ENCODE assay signal across 25 cellular contexts in the genomic region with DNA sequence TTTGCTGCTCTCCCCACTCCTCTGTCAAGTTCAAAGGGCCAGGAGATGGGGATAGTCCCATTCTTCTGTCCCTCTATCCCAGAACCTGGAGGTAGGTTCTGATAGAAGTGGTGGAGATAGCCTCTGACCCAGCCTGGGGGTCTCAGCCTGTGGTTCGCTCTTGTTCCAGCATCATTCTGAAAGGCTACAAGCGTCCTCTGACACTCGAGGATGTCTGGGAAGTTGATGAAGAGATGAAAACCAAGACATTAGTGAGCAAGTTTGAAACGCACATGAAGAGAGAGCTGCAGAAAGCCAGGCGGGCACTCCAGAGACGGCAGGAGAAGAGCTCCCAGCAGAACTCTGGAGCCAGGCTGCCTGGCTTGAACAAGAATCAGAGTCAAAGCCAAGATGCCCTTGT.
"Had no signal": no experiment of that assay in that cellular context is flagged by ENCODE, and none has a peak within 500 bp of the region (broad histone marks: within the 10 kb centered on the region; RNA-seq: fewer than 3 reads in every experiment).

No MANE protein-coding gene starts in this region.

- H3K79me2 ChIP-seq: hepatocyte had no signal

- H3K4me2 ChIP-seq: hepatocyte had no signal

- H2AFZ ChIP-seq: hepatocyte had no signal

- H3K4me1 Mint-ChIP-seq: immature natural killer cell; naive thymus-derived CD4-positive, alpha-beta T cell had no signal

- FAIRE-seq: colon, endothelial cell of umbilical vein, kidney had no signal

- H3K4me3 Mint-ChIP-seq: immature natural killer cell; naive thymus-derived CD4-positive, alpha-beta T cell had no signal

- H3K4me3 ChIP-seq: coronary artery, esophagus squamous epithelium, gastrocnemius medialis, heart left ventricle, hepatocyte, left lung, lower lobe of right lung had no signal

- H3K27me3 ChIP-seq: esophagus squamous epithelium, gastrocnemius medialis, heart left ventricle, hepatocyte, left lung had no signal

- H3K27ac Mint-ChIP-seq: immature natural killer cell had no signal

- H3K9me3 Mint-ChIP-seq: immature natural killer cell; naive thymus-derived CD4-positive, alpha-beta T cell had no signal

- H3K4me1 ChIP-seq: esophagus squamous epithelium, gastrocnemius medialis, heart left ventricle, left lung, lower lobe of right lung had no signal

- H3K27me3 Mint-ChIP-seq: naive thymus-derived CD4-positive, alpha-beta T cell had no signal

- H3K36me3 ChIP-seq: esophagus squamous epithelium, heart left ventricle, left lung, lower lobe of right lung had no signal

- DNase-seq: effector memory CD4-positive, alpha-beta T cell; erythroblast; esophagus squamous epithelium; foreskin fibroblast; foreskin melanocyte; gastrocnemius medialis; heart left ventricle; hypothalamus; immature natural killer cell; islet precursor cell; kidney; kidney glomerular epithelial cell; left colon; left lung; left ventricle myocardium superior; lower lobe of right lung; mesendoderm; midbrain; naive thymus-derived CD4-positive, alpha-beta T cell had no signal

- H3K9me3 ChIP-seq: esophagus squamous epithelium, gastrocnemius medialis, heart left ventricle, left lung, lower lobe of right lung had no signal

- ATAC-seq: esophagus mucosa; gastrocnemius medialis; heart left ventricle; left colon; left lung; left ventricle myocardium superior; lower lobe of right lung; naive thymus-derived CD4-positive, alpha-beta T cell had no signal

- H3K27ac ChIP-seq: coronary artery, epithelial cell of prostate, esophagus squamous epithelium, gastrocnemius medialis, heart left ventricle, hepatocyte, left lung, lower lobe of right lung had no signal
